8 cellular contexts compared by ENCODE assay signal in the genomic region with DNA sequence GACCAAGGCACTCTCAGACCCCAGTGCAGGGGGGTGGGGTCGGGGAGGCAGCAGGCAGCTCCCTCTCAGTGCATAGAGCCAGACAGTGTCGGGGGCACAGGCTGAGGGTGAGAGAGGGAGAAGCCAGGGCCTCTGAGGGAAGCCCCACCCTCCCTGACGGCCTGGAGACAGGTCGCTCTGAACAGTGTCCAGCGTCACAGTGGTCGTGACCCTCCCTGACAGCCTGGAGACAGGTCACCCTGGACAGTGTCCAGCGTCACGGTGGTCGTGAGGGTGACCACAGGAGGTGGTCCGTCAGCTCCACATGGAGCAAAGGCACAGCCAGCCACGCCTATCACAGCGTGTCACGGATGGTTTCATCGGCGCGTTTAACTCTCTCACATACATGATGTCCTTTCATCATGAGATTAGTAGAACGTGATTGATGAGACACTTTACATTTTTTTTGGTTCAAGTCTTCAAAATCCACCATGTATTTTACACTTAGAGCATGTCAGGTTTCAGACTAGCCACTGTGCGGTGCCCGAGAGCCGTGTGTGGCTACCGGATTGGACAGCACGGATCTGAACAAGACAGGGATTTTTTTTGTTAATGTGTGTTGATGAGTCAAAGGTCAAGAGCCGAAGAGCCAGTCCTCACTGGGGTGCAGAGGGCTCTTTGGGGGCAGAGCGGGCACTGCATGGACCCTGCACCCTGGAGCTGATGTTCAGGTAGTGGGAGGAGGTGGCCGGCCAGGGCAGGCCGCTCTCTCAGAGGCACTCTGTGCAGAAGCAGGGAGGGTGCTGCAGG. TPM values are rescaled to one million over a fixed set of nuclear protein-coding genes. Genes with fewer than 3 reads are reported as not detected.
DNase-seq lines count a peak whose midpoint lies in the region; ATAC-seq and TF ChIP-seq lines count a peak whose summit lies in the region.

No MANE protein-coding gene starts in this region.

- ATAC-seq in HG02610 (IDR thresholded peaks at IDR 0.05; ENCODE audit: unreplicated experiment), result no peak

- peak; percentile 63 for DNase-seq in NOMO-1 treated with dmso at 0.1 percent for 144 hours (lab: John Stamatoyannopoulos, UW; ENCODE audit: unreplicated experiment)
- peak; percentile 56 for DNase-seq in dermis blood vessel endothelial cell
- peak; percentile 85 for DNase-seq in midbrain (lab: John Stamatoyannopoulos, UW)
- DNase-seq in activated T-cell treated with anti-CD3 and anti-CD28 coated beads for 4 hours, result no peak
- DNase-seq in activated naive CD4-positive, alpha-beta T cell treated with anti-CD3 and anti-CD28 coated beads, Interleukin-2, amount 50 U/mL, for 16 hours, result no peak
- DNase-seq in NCI-H2029 treated with DMSO at 0.1 percent for 48 hours (lab: John Stamatoyannopoulos, UW), result no peak

- peak; percentile 87 for TF ChIP-seq CTCF in GM12872 (IDR thresholded peaks at IDR 0.05; ENCODE audit: insufficient read depth, low read depth, low read length)

RNA-seq across cellular contexts. Expression of gene PANX2, which starts 23.9 kb away (rescaled TPM):
- total RNA-seq in dermis blood vessel endothelial cell, result 0.34 and 0.60 TPM in 2 replicates

RNA-seq across cellular contexts. Expression of gene TRABD, which starts 39.1 kb away (rescaled TPM):
- 25.2 and 39.4 TPM in 2 replicates for total RNA-seq in dermis blood vessel endothelial cell

RNA-seq across cellular contexts. Expression of gene SELENOO, which starts 54.2 kb away (rescaled TPM):
- total RNA-seq in dermis blood vessel endothelial cell, result 32.8 and 47.0 TPM in 2 replicates

RNA-seq across cellular contexts. Expression of gene MOV10L1, which starts 56.8 kb away (rescaled TPM):
- 19.4 and 35.1 TPM in 2 replicates for total RNA-seq in dermis blood vessel endothelial cell

Comparison
In these comparisons a context has a peak if more than half of its experiments do, and no peak if none do; other contexts are left out.
1. DNase-seq: peak in NOMO-1 treated with dmso at 0.1 percent for 144 hours (single experiment), dermis blood vessel endothelial cell (single experiment) and midbrain (single experiment); none in activated T-cell treated with anti-CD3 and anti-CD28 coated beads for 4 hours (single experiment), activated naive CD4-positive, alpha-beta T cell treated with anti-CD3 and anti-CD28 coated beads, Interleukin-2, amount 50 U/mL, for 16 hours (single experiment) and NCI-H2029 treated with DMSO at 0.1 percent for 48 hours (single experiment).